ENCODE assay signal across 8 cellular contexts in genomic region chr2:224584768-224585204, GRCh38. TPM values are rescaled to one million over a fixed set of nuclear protein-coding genes. Genes with fewer than 3 reads are reported as not detected.
A peak's percentile ranks its signal among the peaks of the same experiment; 100 is the strongest.
DNase-seq lines count a peak whose midpoint lies in the region; ATAC-seq and TF ChIP-seq lines count a peak whose summit lies in the region.

No MANE protein-coding gene starts in this region.

- no peak for TF ChIP-seq EP300 in tibial nerve (IDR thresholded peaks at IDR 0.05)

- 2% methylated on average over 13 of the region's 67 CpGs; no CpG with 5 or more reads in 1 of the 2 donors for whole genome bisulfite sequencing in tibial nerve, 2 donors

- H3K4me3 ChIP-seq in fibroblast of lung (replicated peaks in 1 of 4; ENCODE audit: control extremely low read depth in 1 of 4, insufficient read depth in 1 of 4, low read depth in 3 of 4, low read length in 4 of 4) = peak overlapping the region; percentile 52 to 93 (median 71)
- peak overlapping the region; percentile 100 for H3K4me3 ChIP-seq in neuron (ENCODE audit: low read length)
- peak overlapping the region; percentile 55 to 96 (median 67) for H3K4me3 ChIP-seq in tibial nerve

- TF ChIP-seq POLR2A in tibial nerve (IDR thresholded peaks at IDR 0.05) = no peak

- H2AFZ ChIP-seq in fibroblast of lung (ENCODE audit: low read length) (no peak overlapping the region), neuron (ENCODE audit: low read depth, low read length) (no peak overlapping the region)

- no peaks in the 10 kb centered on the region for H3K9me3 ChIP-seq in fibroblast of lung (ENCODE audit: control insufficient read depth, insufficient read depth, low read depth, low read length)
- H3K9me3 ChIP-seq in neuron (ENCODE audit: low read length) = peaks cover 5% of the 10 kb centered on the region
- H3K9me3 ChIP-seq in tibial nerve = no peaks in the 10 kb centered on the region

- peaks cover 2% of the 10 kb centered on the region for H4K20me1 ChIP-seq in fibroblast of lung (ENCODE audit: control insufficient read depth, extremely low read depth, insufficient read depth, low read length)

- H3K4me1 ChIP-seq in fibroblast of lung (ENCODE audit: control insufficient read depth, extremely low read depth, insufficient read depth, low read length) (peaks cover 4% of the 10 kb centered on the region), neuron (ENCODE audit: insufficient read depth, low read length) (peaks cover 19% of the 10 kb centered on the region), tibial nerve (peaks cover 0 to 52% (median 34%) of the 10 kb centered on the region in 4 donors)

- no peaks in the 10 kb centered on the region for H3K36me3 ChIP-seq in fibroblast of lung (ENCODE audit: control insufficient read depth, insufficient read depth, low read length)
- H3K36me3 ChIP-seq in neuron (ENCODE audit: insufficient read depth, low read length) = peaks cover 12% of the 10 kb centered on the region
- no peaks in the 10 kb centered on the region for H3K36me3 ChIP-seq in tibial nerve

- H3K9ac ChIP-seq in fibroblast of lung (ENCODE audit: insufficient read depth, low read length) = peak overlapping the region; percentile 92

- peak; percentile 50 for DNase-seq in SIG-M5 treated with dmso at 0.1 percent for 504 hours (lab: John Stamatoyannopoulos, UW; ENCODE audit: unreplicated experiment)
- DNase-seq in SIG-M5 (lab: John Stamatoyannopoulos, UW) = no peak
- peak; percentile 35 to 36 for DNase-seq in NOMO-1 (lab: John Stamatoyannopoulos, UW; ENCODE audit: unreplicated experiment in 2 of 2)
- DNase-seq in activated T-cell treated with anti-CD3 and anti-CD28 coated beads, Interleukin-2, amount 50 U/mL, for 48 hours = peak; percentile 76
- DNase-seq in fibroblast of lung (ENCODE audit: low read depth in 2 of 2) = peak; percentile 39 to 45
- peak in 1 of 2 donors; percentile 28 for DNase-seq in tibial nerve (ENCODE audit: low spot score in 2 of 2)

- H3K27me3 ChIP-seq in fibroblast of lung (ENCODE audit: control insufficient read depth, insufficient read depth, low read length) (no peaks in the 10 kb centered on the region), neuron (ENCODE audit: insufficient read depth, low read length) (no peaks in the 10 kb centered on the region), tibial nerve (no peaks in the 10 kb centered on the region)

- H3K27ac ChIP-seq in fibroblast of lung (ENCODE audit: insufficient read depth, low read length) = peak overlapping the region; percentile 86
- peak overlapping the region; percentile 70 to 97 (median 95) for H3K27ac ChIP-seq in tibial nerve

- peak; percentile 35 for ATAC-seq in HG02840 (IDR thresholded peaks at IDR 0.05; ENCODE audit: low FRiP score, unreplicated experiment)

- H3K79me2 ChIP-seq in fibroblast of lung (ENCODE audit: control insufficient read depth, insufficient read depth, low read length) = peaks cover 50% of the 10 kb centered on the region

- TF ChIP-seq CTCF in fibroblast of lung (conservative IDR thresholded peaks at IDR 0.05 in 1 of 2, IDR thresholded peaks at IDR 0.05 in 1 of 2; ENCODE audit: low read depth in 1 of 2, low read length in 2 of 2) = no peak
- no peak for TF ChIP-seq CTCF in tibial nerve (IDR thresholded peaks at IDR 0.05)

- H3K4me2 ChIP-seq in fibroblast of lung (ENCODE audit: extremely low read depth, insufficient read depth, low read length) = no peak overlapping the region

RNA-seq across cellular contexts. Expression of gene CUL3, which starts 0.4 kb away (rescaled TPM):
- total RNA-seq in fibroblast of lung = 63.4 and 69.7 TPM in 2 replicates
- polyA plus RNA-seq in fibroblast of lung = 65.3 and 66.4 TPM in 2 replicates
- 67.0 and 72.7 TPM in 2 replicates for polyA plus RNA-seq in fibroblast of lung (2012)
- 9.5 and 15.6 TPM in 2 replicates for polyA minus RNA-seq in fibroblast of lung (ENCODE audit: low replicate concordance)
- total RNA-seq in tibial nerve = 10 to 100 TPM; 63.0 to 72.2 (median 67.3) TPM
